9 cellular contexts compared by ENCODE assay signal in genomic region chr11:131691558-131692041, GRCh38.
DNase-seq lines count a peak whose midpoint lies in the region; ATAC-seq and TF ChIP-seq lines count a peak whose summit lies in the region.
"Had no signal": no experiment of that assay in that cellular context is flagged by ENCODE, and none has a peak within 500 bp of the region (broad histone marks: within the 10 kb centered on the region; RNA-seq: fewer than 3 reads in every experiment).

No MANE protein-coding gene starts in this region.

- BruUV-seq in OCI-LY7 (replicated peaks; lab: Mats Ljungman, UMichigan), result no TSS peak

- no peak overlapping the region for H3K27ac ChIP-seq in OCI-LY7 (ENCODE audit: low read depth, low read length, poor library complexity, severe bottlenecking)
- no peak overlapping the region for H3K27ac ChIP-seq in esophagus squamous epithelium
- H3K27ac ChIP-seq in smooth muscle cell (ENCODE audit: low read depth), result no peak overlapping the region

- H3K9ac ChIP-seq in smooth muscle cell (ENCODE audit: low read depth), result no peak overlapping the region

- H3K36me3 ChIP-seq in OCI-LY7 (ENCODE audit: insufficient read depth, low read length) (no peaks in the 10 kb centered on the region), esophagus squamous epithelium (no peaks in the 10 kb centered on the region), smooth muscle cell (ENCODE audit: low read depth) (no peaks in the 10 kb centered on the region)

- POLR2A ChIA-PET in OCI-LY7 (lab: Charles Lee), result no interaction called here

- H2AFZ ChIP-seq in OCI-LY7 (ENCODE audit: low read length) (no peak overlapping the region), smooth muscle cell (ENCODE audit: low read depth) (no peak overlapping the region)

- H3K4me3 ChIP-seq in OCI-LY7 (ENCODE audit: low read depth, low read length, poor library complexity, severe bottlenecking) (no peak overlapping the region), esophagus squamous epithelium (no peak overlapping the region), smooth muscle cell (no peak overlapping the region)

- intact Hi-C loops in OCI-LY7 (cut with micrococcal nuclease; ENCODE audit: unreplicated experiment), result no loop called here
- intact Hi-C loops in esophagus squamous epithelium (cut with DNase I), result no loop called here

- H3F3A ChIP-seq in smooth muscle cell (ENCODE audit: low read depth), result no peaks in the 10 kb centered on the region

- no peak overlapping the region for H3K4me2 ChIP-seq in OCI-LY7 (ENCODE audit: low read length)
- H3K4me2 ChIP-seq in smooth muscle cell, result peak overlapping the region; percentile 31

- H3K9me3 ChIP-seq in OCI-LY7 (ENCODE audit: low read length) (no peaks in the 10 kb centered on the region), esophagus squamous epithelium (no peaks in the 10 kb centered on the region), smooth muscle cell (replicated peaks; ENCODE audit: low read depth) (no peaks in the 10 kb centered on the region)

- H4K20me1 ChIP-seq in OCI-LY7 (ENCODE audit: insufficient read depth, low read length), result no peaks in the 10 kb centered on the region
- no peaks in the 10 kb centered on the region for H4K20me1 ChIP-seq in smooth muscle cell (ENCODE audit: low read depth)

- ATAC-seq in GM21529 (IDR thresholded peaks at IDR 0.05; ENCODE audit: unreplicated experiment) (peak; percentile 32), GM18505 (IDR thresholded peaks at IDR 0.05; ENCODE audit: unreplicated experiment) (no peak), HG03139 (IDR thresholded peaks at IDR 0.05; ENCODE audit: unreplicated experiment) (no peak)

- H3K79me2 ChIP-seq in OCI-LY7 (ENCODE audit: insufficient read depth, low read depth, low read length), result no peaks in the 10 kb centered on the region
- H3K79me2 ChIP-seq in smooth muscle cell (ENCODE audit: low read depth), result no peaks in the 10 kb centered on the region

- H3K9me2 ChIP-seq in OCI-LY7 (ENCODE audit: insufficient read depth, low read length), result no peaks in the 10 kb centered on the region

- 5 to 10% methylated on average over 5 to 16 of the region's 32 CpGs for WGBS in esophagus squamous epithelium, 2 donors
- WGBS in smooth muscle cell (ENCODE audit: low lambda C conversion rate), result 11% methylated on average over 32 of the region's 32 CpGs

- DNase-seq in EL, result peak; percentile 27
- DNase-seq in OCI-LY7 (ENCODE audit: low spot score), result no peak
- no peak for DNase-seq in esophagus squamous epithelium (lab: John Stamatoyannopoulos, UW)
- no peak for DNase-seq in smooth muscle cell (lab: John Stamatoyannopoulos, UW; ENCODE audit: unreplicated experiment)
- DNase-seq in foreskin melanocyte, result no peak
- DNase-seq: naive B cell had no signal

- H3K27me3 ChIP-seq in esophagus squamous epithelium (peaks cover 0 to 94% (median 0%) of the 10 kb centered on the region in 4 donors), smooth muscle cell (ENCODE audit: low read depth) (peaks cover 36% of the 10 kb centered on the region)

- CTCF ChIA-PET in OCI-LY7 (lab: Charles Lee; ENCODE audit: unreplicated experiment), result no interaction called here

- H3K4me1 ChIP-seq in OCI-LY7 (ENCODE audit: insufficient read depth, low read length, poor library complexity, severe bottlenecking) (no peaks in the 10 kb centered on the region), esophagus squamous epithelium (peaks cover 0 to 28% (median 15%) of the 10 kb centered on the region in 3 donors), smooth muscle cell (ENCODE audit: low read depth) (no peaks in the 10 kb centered on the region)

- TF ChIP-seq CTCF in OCI-LY7 (conservative IDR thresholded peaks at IDR 0.05; ENCODE audit: low read length), result peak; percentile 63
- TF ChIP-seq CTCF in esophagus squamous epithelium (IDR thresholded peaks at IDR 0.05), result peak; percentile 28 to 81 (median 55)
- peak; percentile 89 for TF ChIP-seq CTCF in smooth muscle cell (IDR thresholded peaks at IDR 0.05; ENCODE audit: borderline replicate concordance, insufficient read depth, poor library complexity, severe bottlenecking)

- TF ChIP-seq POLR2A in esophagus squamous epithelium (IDR thresholded peaks at IDR 0.05) (no peak), GM18505 (IDR thresholded peaks at IDR 0.05; ENCODE audit: borderline replicate concordance, extremely low read depth, insufficient read depth, insufficient read length) (no peak)
